1 cellular context compared by ENCODE assay signal in the genomic region with DNA sequence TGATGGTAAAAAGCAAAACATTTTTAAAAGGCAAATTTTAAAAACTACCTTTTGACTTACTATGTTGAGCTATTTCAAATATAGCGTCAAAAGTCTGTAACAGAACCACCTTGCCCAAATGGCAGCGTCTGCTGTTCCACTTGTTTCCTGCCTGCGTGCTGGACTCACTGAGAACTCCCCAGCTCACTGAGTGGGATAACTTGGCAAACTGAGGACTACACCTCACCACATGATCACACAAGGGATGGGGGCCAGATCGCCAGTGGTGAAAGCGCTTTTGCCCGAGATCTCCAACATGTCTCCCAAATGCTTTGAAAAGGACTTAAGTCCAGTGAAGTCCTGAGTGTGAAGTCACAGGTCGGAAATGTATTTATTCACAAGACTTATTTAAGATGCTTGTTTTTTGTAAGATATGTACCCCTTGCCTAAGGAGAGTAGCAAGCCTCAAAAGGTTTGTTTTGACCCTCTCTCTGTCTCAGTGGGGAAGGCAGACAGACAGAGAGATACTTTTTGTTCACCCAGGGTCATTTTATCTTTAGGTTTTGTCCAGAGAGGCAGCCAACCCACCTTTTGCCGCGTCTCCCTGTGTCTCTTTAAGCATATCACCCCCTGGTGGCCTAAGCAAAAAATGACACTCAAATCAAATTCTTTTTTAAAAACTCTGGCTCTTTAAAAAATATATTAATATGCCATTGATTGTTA.
TF ChIP-seq lines count a peak whose summit lies in the region.

No MANE protein-coding gene starts in this region.

TF ChIP-seq in GM23338, 12 proteins besides CTCF, POLR2A, EP300 and RAD21 (continued from another document):
- TF ChIP-seq REST (IDR thresholded peaks at IDR 0.05; ENCODE audit: unreplicated experiment), result no peak
